Comparison of ENCODE assay signal across 29 cellular contexts in the genomic region with DNA sequence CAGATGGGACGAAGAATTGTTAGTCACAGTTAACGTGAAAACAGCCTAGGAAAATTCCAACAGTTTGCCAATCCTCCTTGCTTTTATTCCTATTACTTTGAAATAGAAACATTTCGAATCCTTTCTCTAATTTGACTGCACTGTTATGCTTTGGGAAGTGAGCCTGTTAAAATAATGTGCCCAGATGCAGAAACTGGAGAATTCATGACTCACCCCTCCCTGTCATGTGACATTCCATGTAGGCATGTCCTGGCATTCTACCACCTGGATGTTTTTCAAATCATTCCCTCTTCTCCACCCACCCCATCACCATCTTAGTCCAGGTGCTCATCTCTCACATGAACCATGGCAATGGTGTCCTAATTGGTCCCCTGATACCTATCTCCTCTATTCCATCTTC.
A peak's percentile ranks its signal among the peaks of the same experiment; 100 is the strongest.
DNase-seq lines count a peak whose midpoint lies in the region; ATAC-seq and TF ChIP-seq lines count a peak whose summit lies in the region.
"Had no signal": no experiment of that assay in that cellular context is flagged by ENCODE, and none has a peak within 500 bp of the region (broad histone marks: within the 10 kb centered on the region; RNA-seq: fewer than 3 reads in every experiment).

No MANE protein-coding gene starts in this region.

- TF ChIP-seq POLR2A in breast epithelium (IDR thresholded peaks at IDR 0.05) (no peak), prostate gland (IDR thresholded peaks at IDR 0.05) (no peak)

- intact Hi-C loops in MCF 10A (cut with micrococcal nuclease) (no loop called here), breast epithelium (cut with DNase I; ENCODE audit: low total_unique reads) (no loop called here), prostate gland (cut with DNase I) (no loop called here)

- H3K4me1 ChIP-seq in breast epithelium (no peaks in the 10 kb centered on the region), prostate gland (replicated peaks) (no peaks in the 10 kb centered on the region)
- no peaks in the 10 kb centered on the region for H3K4me1 ChIP-seq in CD8-positive, alpha-beta memory T cell (ENCODE audit: insufficient read depth, low read length)
- H3K4me1 ChIP-seq: left lung, testis had no signal

- H3K36me3 Mint-ChIP-seq in MCF 10A (ENCODE audit: insufficient read depth, unreplicated experiment): no peaks in the 10 kb centered on the region
- no peaks in the 10 kb centered on the region for H3K36me3 Mint-ChIP-seq in CD8-positive, alpha-beta memory T cell
- H3K36me3 Mint-ChIP-seq: brain, IgD-negative memory B cell had no signal

- no peaks in the 10 kb centered on the region for H3K27me3 ChIP-seq in breast epithelium
- no peaks in the 10 kb centered on the region for H3K27me3 ChIP-seq in CD8-positive, alpha-beta memory T cell (ENCODE audit: insufficient read depth, low read length, poor library complexity, severe bottlenecking)
- no peaks in the 10 kb centered on the region for H3K27me3 ChIP-seq in prostate gland (replicated peaks; ENCODE audit: insufficient read depth)
- H3K27me3 ChIP-seq: left lung, testis had no signal

- H3K4me3 ChIP-seq in breast epithelium (no peak overlapping the region), fibroblast of mammary gland (ENCODE audit: control insufficient read depth, low read depth, low read length) (no peak overlapping the region), prostate gland (no peak overlapping the region)
- H3K4me3 ChIP-seq in CD8-positive, alpha-beta memory T cell (ENCODE audit: low read length): no peak overlapping the region
- H3K4me3 ChIP-seq: left lung, PC-9, testis had no signal

- H3K4me3 Mint-ChIP-seq in MCF 10A (ENCODE audit: unreplicated experiment): no peak overlapping the region
- H3K4me3 Mint-ChIP-seq in CD8-positive, alpha-beta memory T cell: no peak overlapping the region
- H3K4me3 Mint-ChIP-seq: activated CD4-positive, alpha-beta memory T cell treated with anti-CD3 and anti-CD28 coated beads, Interleukin-2, amount 10 ng/mL, durations not matched to agents 7 days and 5 days; activated T-helper 1 cell treated with anti-CD3 and anti-CD28 coated beads, Interleukin-12 subunit alpha, Interleukin-12 subunit beta, Interleukin-2, Interleukin-4 antibody, amounts not matched to agents 30 ng/mL and 10 ng/mL and 1 ng/mL, durations not matched to agents 14 hours and 24 hours and 36 hours; brain; IgD-negative memory B cell had no signal

- POLR2A ChIA-PET in MCF 10A (lab: Yijun Ruan, JAX): no interaction called here
- POLR2A ChIA-PET in CD8-positive, alpha-beta memory T cell (lab: Charles Lee): no interaction called here

- H3K4me1 Mint-ChIP-seq in MCF 10A (ENCODE audit: insufficient read depth, unreplicated experiment): peaks cover 7% of the 10 kb centered on the region
- no peaks in the 10 kb centered on the region for H3K4me1 Mint-ChIP-seq in CD8-positive, alpha-beta memory T cell
- H3K4me1 Mint-ChIP-seq: activated CD4-positive, alpha-beta memory T cell treated with anti-CD3 and anti-CD28 coated beads, Interleukin-2, amount 10 ng/mL, durations not matched to agents 7 days and 5 days; IgD-negative memory B cell had no signal

- H3K27ac ChIP-seq in breast epithelium: no peak overlapping the region
- no peak overlapping the region for H3K27ac ChIP-seq in CD8-positive, alpha-beta memory T cell (ENCODE audit: low read depth, low read length)
- no peak overlapping the region for H3K27ac ChIP-seq in prostate gland
- H3K27ac ChIP-seq: left lung, PC-9, testis had no signal

- CTCF ChIA-PET in MCF 10A (lab: Yijun Ruan, JAX): no interaction called here
- CTCF ChIA-PET in CD8-positive, alpha-beta memory T cell (lab: Charles Lee): no interaction called here

- H3K27ac Mint-ChIP-seq in MCF 10A (ENCODE audit: low read depth, unreplicated experiment): no peak overlapping the region
- no peak overlapping the region for H3K27ac Mint-ChIP-seq in CD8-positive, alpha-beta memory T cell
- H3K27ac Mint-ChIP-seq: activated CD4-positive, alpha-beta memory T cell treated with anti-CD3 and anti-CD28 coated beads, Interleukin-2, amount 10 ng/mL, durations not matched to agents 7 days and 5 days; activated T-helper 1 cell treated with anti-CD3 and anti-CD28 coated beads, Interleukin-12 subunit alpha, Interleukin-12 subunit beta, Interleukin-2, Interleukin-4 antibody, amounts not matched to agents 30 ng/mL and 10 ng/mL and 1 ng/mL, durations not matched to agents 14 hours and 24 hours and 36 hours; IgD-negative memory B cell had no signal

- BruUV-seq in MCF 10A (replicated peaks; lab: Mats Ljungman, UMichigan): no TSS peak

- H3K27me3 Mint-ChIP-seq in MCF 10A (ENCODE audit: insufficient read depth, unreplicated experiment): peaks cover 3% of the 10 kb centered on the region
- H3K27me3 Mint-ChIP-seq in CD8-positive, alpha-beta memory T cell: peaks cover 2 to 15% of the 10 kb centered on the region in 2 donors
- H3K27me3 Mint-ChIP-seq: activated CD4-positive, alpha-beta memory T cell treated with anti-CD3 and anti-CD28 coated beads, Interleukin-2, amount 10 ng/mL, durations not matched to agents 7 days and 5 days had no signal

- H3K36me3 ChIP-seq in breast epithelium (no peaks in the 10 kb centered on the region), prostate gland (no peaks in the 10 kb centered on the region)
- H3K36me3 ChIP-seq in CD8-positive, alpha-beta memory T cell (ENCODE audit: insufficient read depth, low read length): no peaks in the 10 kb centered on the region
- H3K36me3 ChIP-seq: left lung had no signal

- no peaks in the 10 kb centered on the region for H3K9me3 Mint-ChIP-seq in MCF 10A (ENCODE audit: unreplicated experiment)
- H3K9me3 Mint-ChIP-seq in CD8-positive, alpha-beta memory T cell: no peaks in the 10 kb centered on the region
- H3K9me3 Mint-ChIP-seq: activated CD4-positive, alpha-beta memory T cell treated with anti-CD3 and anti-CD28 coated beads, Interleukin-2, amount 10 ng/mL, durations not matched to agents 7 days and 5 days; activated T-helper 1 cell treated with anti-CD3 and anti-CD28 coated beads, Interleukin-12 subunit alpha, Interleukin-12 subunit beta, Interleukin-2, Interleukin-4 antibody, amounts not matched to agents 30 ng/mL and 10 ng/mL and 1 ng/mL, durations not matched to agents 14 hours and 24 hours and 36 hours; IgD-negative memory B cell had no signal

- H3K9me3 ChIP-seq in breast epithelium (no peaks in the 10 kb centered on the region), prostate gland (no peaks in the 10 kb centered on the region)
- H3K9me3 ChIP-seq in CD8-positive, alpha-beta memory T cell (ENCODE audit: low read length): no peaks in the 10 kb centered on the region
- H3K9me3 ChIP-seq: left lung, testis had no signal

- DNase-seq in MCF 10A (ENCODE audit: unreplicated experiment): peak; percentile 38
- no peak for DNase-seq in breast epithelium (ENCODE audit: low spot score in 2 of 2)
- peak; percentile 82 for DNase-seq in NCI-H2171 treated with DMSO at 0.1 percent for 48 hours (lab: John Stamatoyannopoulos, UW)
- peak; percentile 26 for DNase-seq in fibroblast of mammary gland (ENCODE audit: low read depth)
- DNase-seq in CD8-positive, alpha-beta memory T cell: no peak
- DNase-seq in amygdala (lab: John Stamatoyannopoulos, UW): no peak
- DNase-seq in prostate gland (ENCODE audit: low spot score): no peak
- DNase-seq: activated CD4-positive, alpha-beta memory T cell treated with anti-CD3 and anti-CD28 coated beads, Interleukin-2, amount 10 ng/mL, durations not matched to agents 7 days and 5 days; activated CD8-positive, alpha-beta memory T cell treated with anti-CD3 and anti-CD28 coated beads, Interleukin-2, amount 50 U/mL, for 4 hours; activated naive CD4-positive, alpha-beta T cell treated with Interleukin-2 at 50 U/mL for 16 hours; GDM1; left lung; NCI-H1105; NCI-H187; NCI-H524 treated with DMSO at 0.1 percent for 48 hours; PC-9; posterior cingulate gyrus; right cardiac atrium; SIG-M5; stimulated activated CD4-positive, alpha-beta T cell treated with anti-CD3 and anti-CD28 coated beads, Interleukin-1b, Interleukin-23, amount 100 ng/mL, for 48 hours; stimulated activated naive CD4-positive, alpha-beta T cell treated with Interleukin-2 at 50 U/mL for 16 hours; SW 1271; T-helper 9 cell; testis had no signal

- 80% methylated on average over 3 of the region's 3 CpGs for WGBS in prostate gland

- no peak for ATAC-seq in HG02981 (IDR thresholded peaks at IDR 0.05; ENCODE audit: unreplicated experiment)
- ATAC-seq: HCT116, left lung, right cardiac atrium had no signal

- no peak for TF ChIP-seq CTCF in MCF 10A (IDR thresholded peaks at IDR 0.05; ENCODE audit: unreplicated experiment)
- TF ChIP-seq CTCF in breast epithelium (IDR thresholded peaks at IDR 0.05): no peak
- no peak for TF ChIP-seq CTCF in fibroblast of mammary gland (conservative IDR thresholded peaks at IDR 0.05; ENCODE audit: control insufficient read depth, insufficient read depth, low read depth, low read length)
- no peak for TF ChIP-seq CTCF in prostate gland (IDR thresholded peaks at IDR 0.05)

Comparison
In these comparisons a context has a peak if more than half of its experiments do, and no peak if none do; other contexts are left out.
1. DNase-seq: peak in MCF 10A (single experiment), NCI-H2171 treated with DMSO at 0.1 percent for 48 hours (single experiment) and fibroblast of mammary gland (single experiment); none in breast epithelium (0 of 2), CD8-positive, alpha-beta memory T cell (0 of 5), amygdala (0 of 56) and prostate gland (single experiment).